Comparison of ENCODE assay signal across 8 cellular contexts in the genomic region with DNA sequence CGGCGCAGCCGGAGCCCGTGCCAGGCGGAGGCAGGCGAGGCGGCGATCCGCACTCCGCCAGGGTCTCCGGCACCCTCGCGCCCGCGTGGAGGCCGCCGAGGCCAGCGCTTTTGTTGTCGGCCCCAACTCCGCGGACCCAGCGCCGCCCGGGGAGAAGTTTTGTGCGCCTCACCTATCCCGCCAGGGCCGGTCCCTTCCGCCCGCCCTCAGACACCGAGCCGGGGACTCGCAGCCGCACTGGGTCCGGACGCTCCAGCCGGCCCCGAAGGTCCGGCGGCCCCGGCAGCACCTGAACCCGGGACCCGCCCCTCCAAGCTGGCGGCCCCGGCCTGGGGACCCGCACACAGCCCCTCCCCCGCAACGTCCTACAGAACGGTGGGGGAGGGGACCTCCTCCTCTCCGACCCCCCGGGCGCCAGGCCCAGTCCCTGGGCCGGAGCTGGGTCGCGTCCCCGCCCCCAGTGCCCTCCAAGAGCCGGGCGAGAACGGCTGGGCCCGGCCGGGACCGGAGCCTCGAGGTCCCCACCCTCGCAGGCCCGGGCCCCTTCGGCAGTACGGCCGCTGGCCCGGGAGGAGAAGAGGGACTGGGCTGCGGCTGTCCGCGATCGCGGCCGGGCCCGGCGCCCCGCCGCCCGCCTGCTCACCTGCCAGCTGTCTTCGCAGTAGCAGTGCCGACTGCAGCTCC. TPM values are rescaled to one million over a fixed set of nuclear protein-coding genes. Genes with fewer than 3 reads are reported as not detected.
DNase-seq lines count a peak whose midpoint lies in the region; ATAC-seq and TF ChIP-seq lines count a peak whose summit lies in the region.

No MANE protein-coding gene starts in this region.

- intact Hi-C loops in CD8-positive, alpha-beta T cell (cut with DNase I, micrococcal nuclease): loop anchor here (1.0 to 10.0 kb wide), 16 partner anchors 61 to 1773 kb away; partner anchors contain the start of genes ARRB2 (in 2 of the 2), CYB5D2 (in 2 of the 2), MYBBP1A (in 2 of the 2) and ZZEF1 (in 2 of the 2)
- intact Hi-C loops in activated CD8-positive, alpha-beta T cell treated with anti-CD3 and anti-CD28 coated beads for 36 hours (cut with micrococcal nuclease): no loop called here

- peak in 5 of 7 experiments; percentile 6 to 37 (median 28) for DNase-seq in CD8-positive, alpha-beta T cell
- DNase-seq in activated CD8-positive, alpha-beta T cell treated with anti-CD3 and anti-CD28 coated beads for 36 hours: peak; percentile 56
- DNase-seq in fibroblast of mammary gland (ENCODE audit: low read depth) (no peak), nephron progenitor cell (peak; percentile 64), upper lobe of left lung (peak in 1 of 2 donors; percentile 35), cortex of kidney (lab: John Stamatoyannopoulos, UW) (no peak)

- H3K4me1 Mint-ChIP-seq in CD8-positive, alpha-beta T cell (ENCODE audit: low read depth): peaks cover 25% of the 10 kb centered on the region
- peaks cover 29% of the 10 kb centered on the region for H3K4me1 Mint-ChIP-seq in activated CD8-positive, alpha-beta T cell treated with anti-CD3 and anti-CD28 coated beads for 36 hours (ENCODE audit: low read depth)
- H3K4me1 Mint-ChIP-seq in nephron progenitor cell: peaks cover 29% of the 10 kb centered on the region

- WGBS in upper lobe of left lung, 2 donors: 0% methylated on average over 14 of the region's 81 CpGs; no CpG with 5 or more reads in 1 of the 2 donors

- H3K9ac ChIP-seq in HUES48 (ENCODE audit: low read depth, low read length): peak overlapping the region; percentile 92

- no peak overlapping the region for H3K27ac Mint-ChIP-seq in CD8-positive, alpha-beta T cell
- no peak overlapping the region for H3K27ac Mint-ChIP-seq in activated CD8-positive, alpha-beta T cell treated with anti-CD3 and anti-CD28 coated beads for 36 hours
- no peak overlapping the region for H3K27ac Mint-ChIP-seq in nephron progenitor cell

- CTCF ChIA-PET in CD8-positive, alpha-beta T cell (lab: Charles Lee): interaction anchor here (0.6 to 1.4 kb wide), 3 partner anchors 47 to 160 kb away, joined by 3 to 4 read pairs (median 3); no protein-coding TSS in a partner anchor
- CTCF ChIA-PET in activated CD8-positive, alpha-beta T cell treated with anti-CD3 and anti-CD28 coated beads for 36 hours (lab: Charles Lee): interaction anchor here (1.6 kb wide), 1 partner anchor 150 kb away, joined by 6 read pairs; no protein-coding TSS in a partner anchor

- H3K4me1 ChIP-seq in CD8-positive, alpha-beta T cell (ENCODE audit: insufficient read depth, low read length): peaks cover 28% of the 10 kb centered on the region
- no peaks in the 10 kb centered on the region; the same call in 1 of the 2 replicates for H3K4me1 ChIP-seq in HUES48 (ENCODE audit: control insufficient read depth, insufficient read depth, low read length)
- peaks cover 10 to 34% (median 12%) of the 10 kb centered on the region in 4 donors for H3K4me1 ChIP-seq in upper lobe of left lung

- no peak for TF ChIP-seq CTCF in CD8-positive, alpha-beta T cell (IDR thresholded peaks at IDR 0.05)
- no peak for TF ChIP-seq CTCF in activated CD8-positive, alpha-beta T cell treated with anti-CD3 and anti-CD28 coated beads for 36 hours (IDR thresholded peaks at IDR 0.05)
- TF ChIP-seq CTCF in fibroblast of mammary gland (conservative IDR thresholded peaks at IDR 0.05; ENCODE audit: control insufficient read depth, insufficient read depth, low read depth, low read length): no peak
- TF ChIP-seq CTCF in nephron progenitor cell (IDR thresholded peaks at IDR 0.05): no peak
- no peak for TF ChIP-seq CTCF in upper lobe of left lung (IDR thresholded peaks at IDR 0.05)

- H3K36me3 ChIP-seq in CD8-positive, alpha-beta T cell (ENCODE audit: insufficient read depth, low read length): no peaks in the 10 kb centered on the region
- peaks cover 20% of the 10 kb centered on the region for H3K36me3 ChIP-seq in HUES48 (ENCODE audit: control insufficient read depth, insufficient read depth, low read length)
- peaks cover 0 to 5% (median 0%) of the 10 kb centered on the region in 4 donors for H3K36me3 ChIP-seq in upper lobe of left lung

- peak; percentile 0 for ATAC-seq in CD8-positive, alpha-beta T cell
- ATAC-seq in GM21367 (IDR thresholded peaks at IDR 0.05; ENCODE audit: unreplicated experiment) (peak; percentile 19), upper lobe of left lung (ENCODE audit: low FRiP score in 2 of 2) (peak; percentile 3 to 24)
- ATAC-seq in activated CD8-positive, alpha-beta T cell treated with anti-CD3 and anti-CD28 coated beads for 36 hours: peak; percentile 6

- TF ChIP-seq EP300 in upper lobe of left lung (IDR thresholded peaks at IDR 0.05): no peak

- POLR2A ChIA-PET in CD8-positive, alpha-beta T cell (lab: Charles Lee): interaction anchor here (0.8 to 1.8 kb wide), 7 partner anchors 9 to 472 kb away, joined by 3 to 8 read pairs (median 4); partner anchors contain the start of gene CYB5D2
- POLR2A ChIA-PET in activated CD8-positive, alpha-beta T cell treated with anti-CD3 and anti-CD28 coated beads for 36 hours (lab: Charles Lee): interaction anchor here (0.7 to 1.6 kb wide), 8 partner anchors 9 to 670 kb away, joined by 3 to 9 read pairs (median 4); partner anchors contain the start of genes ANKFY1, CYB5D2 and P2RX5

- peak overlapping the region; percentile 64 for H3K4me3 ChIP-seq in CD8-positive, alpha-beta T cell (ENCODE audit: low read depth, low read length)
- H3K4me3 ChIP-seq in HUES48 (ENCODE audit: low read depth, low read length): peak overlapping the region; percentile 91
- peak overlapping the region; percentile 46 for H3K4me3 ChIP-seq in fibroblast of mammary gland (ENCODE audit: control insufficient read depth, low read depth, low read length)
- H3K4me3 ChIP-seq in upper lobe of left lung: peak overlapping the region; percentile 86 to 97 (median 94)

- H3K9me3 Mint-ChIP-seq in CD8-positive, alpha-beta T cell: no peaks in the 10 kb centered on the region
- no peaks in the 10 kb centered on the region for H3K9me3 Mint-ChIP-seq in activated CD8-positive, alpha-beta T cell treated with anti-CD3 and anti-CD28 coated beads for 36 hours
- H3K9me3 Mint-ChIP-seq in nephron progenitor cell: peaks cover 6% of the 10 kb centered on the region

- peak overlapping the region; percentile 70 for H3K27ac ChIP-seq in CD8-positive, alpha-beta T cell (ENCODE audit: low read depth, low read length)
- H3K27ac ChIP-seq in HUES48 (ENCODE audit: low read depth, low read length) (peak overlapping the region; percentile 92), upper lobe of left lung (peak overlapping the region; percentile 93 to 99 (median 96))

- H3K27me3 ChIP-seq in CD8-positive, alpha-beta T cell (ENCODE audit: insufficient read depth, low read length): no peaks in the 10 kb centered on the region
- H3K27me3 ChIP-seq in HUES48 (ENCODE audit: control insufficient read depth, insufficient read depth, low read length) (no peaks in the 10 kb centered on the region), upper lobe of left lung (no peaks in the 10 kb centered on the region)

- H3K27me3 Mint-ChIP-seq in CD8-positive, alpha-beta T cell (ENCODE audit: low read depth): no peaks in the 10 kb centered on the region
- H3K27me3 Mint-ChIP-seq in activated CD8-positive, alpha-beta T cell treated with anti-CD3 and anti-CD28 coated beads for 36 hours: no peaks in the 10 kb centered on the region
- H3K27me3 Mint-ChIP-seq in nephron progenitor cell (ENCODE audit: low read depth, poor library complexity): no peaks in the 10 kb centered on the region

- peak overlapping the region; percentile 82 for H3K4me3 Mint-ChIP-seq in CD8-positive, alpha-beta T cell
- H3K4me3 Mint-ChIP-seq in activated CD8-positive, alpha-beta T cell treated with anti-CD3 and anti-CD28 coated beads for 36 hours: peak overlapping the region; percentile 73
- H3K4me3 Mint-ChIP-seq in nephron progenitor cell: peak overlapping the region; percentile 23

- H3K36me3 Mint-ChIP-seq in CD8-positive, alpha-beta T cell: peaks cover 13% of the 10 kb centered on the region
- peaks cover 16% of the 10 kb centered on the region for H3K36me3 Mint-ChIP-seq in activated CD8-positive, alpha-beta T cell treated with anti-CD3 and anti-CD28 coated beads for 36 hours (ENCODE audit: low read depth)
- H3K36me3 Mint-ChIP-seq in nephron progenitor cell (ENCODE audit: low read depth): peaks cover 33% of the 10 kb centered on the region

- no peaks in the 10 kb centered on the region for H3K9me3 ChIP-seq in CD8-positive, alpha-beta T cell (ENCODE audit: low read length)
- no peaks in the 10 kb centered on the region for H3K9me3 ChIP-seq in HUES48 (ENCODE audit: control insufficient read depth, insufficient read depth, low read length)
- no peaks in the 10 kb centered on the region for H3K9me3 ChIP-seq in upper lobe of left lung

- no peak for TF ChIP-seq POLR2A in upper lobe of left lung (IDR thresholded peaks at IDR 0.05)

RNA-seq across cellular contexts. Expression of gene UBE2G1, which starts 0.7 kb away (rescaled TPM):
- total RNA-seq in CD8-positive, alpha-beta T cell: 10 to 100 TPM; 65.8 to 68.0 TPM
- total RNA-seq in activated CD8-positive, alpha-beta T cell treated with anti-CD3 and anti-CD28 coated beads for 36 hours: 10 to 100 TPM; 40.2 to 44.0 TPM
- 10 to 100 TPM; 24.5 to 45.8 (median 35.8) TPM for total RNA-seq in upper lobe of left lung

Comparison
In these comparisons a context has a peak if more than half of its experiments do, and no peak if none do; other contexts are left out.
1. DNase-seq: peak in CD8-positive, alpha-beta T cell (5 of 7), activated CD8-positive, alpha-beta T cell treated with anti-CD3 and anti-CD28 coated beads for 36 hours (single experiment) and nephron progenitor cell (single experiment); none in fibroblast of mammary gland (single experiment) and cortex of kidney (single experiment).
2. H3K4me3 Mint-ChIP-seq: peak in every context shown above with its lines; median percentile 82 in CD8-positive, alpha-beta T cell; 73 in activated CD8-positive, alpha-beta T cell treated with anti-CD3 and anti-CD28 coated beads for 36 hours; 23 in nephron progenitor cell.
3. Peak in every context shown above with its lines, with median percentiles within 50 percentile points of each other: ATAC-seq, H3K27ac ChIP-seq and H3K4me3 ChIP-seq.